In genomic region chrX:9539611-9540387, GRCh38 we compare ENCODE assay signal across 19 cellular contexts.
DNase-seq lines count a peak whose midpoint lies in the region; ATAC-seq and TF ChIP-seq lines count a peak whose summit lies in the region.
"Had no signal": no experiment of that assay in that cellular context is flagged by ENCODE, and none has a peak within 500 bp of the region (broad histone marks: within the 10 kb centered on the region; RNA-seq: fewer than 3 reads in every experiment).

No MANE protein-coding gene starts in this region.

- H3K27ac ChIP-seq in cardiac muscle cell (peak overlapping the region; percentile 24), thymus (ENCODE audit: low read depth) (peak overlapping the region; percentile 64)
- H3K27ac ChIP-seq: esophagus muscularis mucosa, left ventricle myocardium inferior, RWPE1, sigmoid colon had no signal

- H3K27ac Mint-ChIP-seq in HFFc6: no peak overlapping the region
- H3K27ac Mint-ChIP-seq: activated CD4-positive, alpha-beta T cell treated with anti-CD3 and anti-CD28 coated beads, Interleukin-2, amount 10 ng/mL, durations not matched to agents 7 days and 5 days; activated naive CD8-positive, alpha-beta T cell treated with anti-CD3 and anti-CD28 coated beads, Interleukin-2, amount 10 ng/mL, durations not matched to agents 7 days and 5 days had no signal

- no peak overlapping the region for H3K4me3 ChIP-seq in cardiac muscle cell
- no peak overlapping the region for H3K4me3 ChIP-seq in epithelial cell of esophagus (ENCODE audit: low read length)
- peak overlapping the region; percentile 8 for H3K4me3 ChIP-seq in thymus (ENCODE audit: low read length)
- H3K4me3 ChIP-seq: dorsolateral prefrontal cortex, esophagus muscularis mucosa, left ventricle myocardium inferior, sigmoid colon had no signal

- peaks cover 26% of the 10 kb centered on the region for H3K4me1 Mint-ChIP-seq in HFFc6 (ENCODE audit: low read depth)

- H3K27me3 ChIP-seq in cardiac muscle cell (no peaks in the 10 kb centered on the region), thymus (ENCODE audit: control insufficient read depth, insufficient read depth) (no peaks in the 10 kb centered on the region)
- H3K27me3 ChIP-seq: esophagus muscularis mucosa, sigmoid colon had no signal

- peaks cover 14% of the 10 kb centered on the region for H3K36me3 Mint-ChIP-seq in HFFc6 (ENCODE audit: low read depth)

- DNase-seq in cardiac muscle cell (ENCODE audit: low read depth in 1 of 2, low spot score in 1 of 2) (no peak), left cardiac atrium (no peak), NCI-H2081 treated with DMSO at 0.1 percent for 48 hours (lab: John Stamatoyannopoulos, UW) (peak; percentile 50), epithelial cell of esophagus (ENCODE audit: low read depth) (peak; percentile 3), pons (ENCODE audit: low spot score) (no peak), HFFc6 (no peak)
- DNase-seq: activated CD4-positive, alpha-beta T cell treated with anti-CD3 and anti-CD28 coated beads, Interleukin-2, amount 10 ng/mL, durations not matched to agents 7 days and 5 days; activated naive CD8-positive, alpha-beta T cell treated with anti-CD3 and anti-CD28 coated beads, Interleukin-2, amount 10 ng/mL, durations not matched to agents 7 days and 5 days; activated T-cell treated with anti-CD3 and anti-CD28 coated beads, Interleukin-2, amount 50 U/mL, for 1 hour; COR-L47; dorsolateral prefrontal cortex; left ventricle myocardium inferior; sigmoid colon; stimulated activated CD4-positive, alpha-beta T cell treated with anti-CD3 and anti-CD28 coated beads, Interleukin-1b, Interleukin-23, amount 100 ng/mL, for 48 hours; SW 1271 had no signal

- TF ChIP-seq CTCF in cardiac muscle cell (IDR thresholded peaks at IDR 0.05; ENCODE audit: low read depth, low read length): no peak
- no peak for TF ChIP-seq CTCF in epithelial cell of esophagus (IDR thresholded peaks at IDR 0.05; ENCODE audit: insufficient read depth, low read depth, low read length, missing control alignments)
- TF ChIP-seq CTCF in HFFc6 (IDR thresholded peaks at IDR 0.05): no peak

- ATAC-seq in left cardiac atrium (no peak), HG02884 (IDR thresholded peaks at IDR 0.05; ENCODE audit: unreplicated experiment) (no peak)

- 50% methylated on average over 5 of the region's 5 CpGs for WGBS in thymus

- H3K4me3 Mint-ChIP-seq in HFFc6: no peak overlapping the region
- H3K4me3 Mint-ChIP-seq: activated CD4-positive, alpha-beta T cell treated with anti-CD3 and anti-CD28 coated beads, Interleukin-2, amount 10 ng/mL, durations not matched to agents 7 days and 5 days; activated naive CD8-positive, alpha-beta T cell treated with anti-CD3 and anti-CD28 coated beads, Interleukin-2, amount 10 ng/mL, durations not matched to agents 7 days and 5 days had no signal

- peaks cover 39% of the 10 kb centered on the region for H3K4me1 ChIP-seq in cardiac muscle cell (ENCODE audit: low read depth)
- H3K4me1 ChIP-seq in thymus (ENCODE audit: control insufficient read depth, insufficient read depth, low read length): peaks cover 16% of the 10 kb centered on the region

- no peaks in the 10 kb centered on the region for H3K9me3 Mint-ChIP-seq in HFFc6

- no peaks in the 10 kb centered on the region for H3K27me3 Mint-ChIP-seq in HFFc6 (ENCODE audit: insufficient read depth)
- H3K27me3 Mint-ChIP-seq: activated CD4-positive, alpha-beta T cell treated with anti-CD3 and anti-CD28 coated beads, Interleukin-2, amount 10 ng/mL, durations not matched to agents 7 days and 5 days; activated naive CD8-positive, alpha-beta T cell treated with anti-CD3 and anti-CD28 coated beads, Interleukin-2, amount 10 ng/mL, durations not matched to agents 7 days and 5 days had no signal

- no peaks in the 10 kb centered on the region for H3K9me3 ChIP-seq in cardiac muscle cell (ENCODE audit: low read depth)
- H3K9me3 ChIP-seq in thymus (ENCODE audit: control insufficient read depth): no peaks in the 10 kb centered on the region
- H3K9me3 ChIP-seq: esophagus muscularis mucosa, left ventricle myocardium inferior, sigmoid colon had no signal

- intact Hi-C loops in left cardiac atrium (cut with DNase I): no loop called here

- H3K36me3 ChIP-seq in cardiac muscle cell (no peaks in the 10 kb centered on the region), thymus (ENCODE audit: control insufficient read depth, insufficient read depth) (peaks cover 4% of the 10 kb centered on the region)
- H3K36me3 ChIP-seq: esophagus muscularis mucosa, left ventricle myocardium inferior, sigmoid colon had no signal

Comparison
In these comparisons a context has a peak if more than half of its experiments do, and no peak if none do; other contexts are left out.
1. DNase-seq: peak in NCI-H2081 treated with DMSO at 0.1 percent for 48 hours (single experiment) and epithelial cell of esophagus (single experiment); none in cardiac muscle cell (0 of 2), left cardiac atrium (single experiment), pons (single experiment) and HFFc6 (single experiment).